Comparison of ENCODE assay signal across 8 cellular contexts in the genomic region with DNA sequence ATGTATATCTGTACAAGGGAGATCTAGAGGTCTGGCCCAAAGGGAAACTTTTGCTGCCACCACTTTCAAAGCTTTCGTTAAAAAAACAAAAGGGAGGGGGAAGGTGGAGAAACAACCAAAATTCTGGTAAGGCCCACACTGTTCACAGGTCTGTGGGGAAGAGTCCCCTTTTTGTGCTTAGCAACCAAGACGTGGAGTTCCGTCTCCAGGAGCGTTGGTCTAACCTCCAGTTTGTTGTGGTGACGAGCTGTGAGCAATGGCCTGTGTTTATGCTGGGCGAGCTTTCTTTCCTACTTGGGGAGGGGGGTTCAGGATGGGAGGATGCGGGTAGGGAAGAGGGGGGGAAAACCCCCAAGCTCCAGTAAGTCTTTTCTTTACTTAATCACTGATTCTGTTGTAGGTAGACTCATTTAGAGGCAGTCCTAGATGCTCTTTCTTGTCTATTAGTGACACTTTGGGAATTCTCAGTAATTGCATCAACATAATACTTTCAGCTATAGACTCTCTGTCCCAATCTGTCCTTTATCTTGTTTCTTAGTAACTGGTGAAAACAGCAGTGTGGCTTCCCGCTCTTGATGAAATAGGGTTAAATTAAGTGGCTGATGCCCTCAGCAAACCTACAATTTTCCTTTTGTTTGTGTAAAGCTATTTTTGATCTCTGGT. TPM values are rescaled to one million over a fixed set of nuclear protein-coding genes. Genes with fewer than 3 reads are reported as not detected.
A peak's percentile ranks its signal among the peaks of the same experiment; 100 is the strongest.
DNase-seq lines count a peak whose midpoint lies in the region; ATAC-seq, FAIRE-seq and TF ChIP-seq lines count a peak whose summit lies in the region.

No MANE protein-coding gene starts in this region.

- FAIRE-seq in GM12878 (lab: Jason Lieb, UNC), result no peak

- WGBS in GM12878 (ENCODE audit: insufficient coverage, insufficient replicate concordance, low lambda C conversion rate, missing lambda C conversion rate), result 0% methylated on average over 8 of the region's 8 CpGs

- H3K27ac ChIP-seq in GM12878 (ENCODE audit: control insufficient read depth, insufficient read depth) (peak overlapping the region; percentile 97), layer of hippocampus (ENCODE audit: low read depth, low read length) (peak overlapping the region; percentile 90)

- H4K20me1 ChIP-seq in GM12878 (ENCODE audit: control insufficient read depth, insufficient read depth), result no peaks in the 10 kb centered on the region

- ATAC-seq in GM19397 (IDR thresholded peaks at IDR 0.05; ENCODE audit: unreplicated experiment), result peak; percentile 15
- ATAC-seq in HG03521 (IDR thresholded peaks at IDR 0.05; ENCODE audit: unreplicated experiment), result peak; percentile 33
- peak; percentile 65 for ATAC-seq in GM12878

- CTCF ChIA-PET in BJ (lab: Yijun Ruan, JAX), result interaction anchor here (0.6 to 4.8 kb wide), 6 partner anchors 10 to 1122 kb away, joined by 3 to 26 read pairs (median 12); a partner anchor contains a TSS
- CTCF ChIA-PET in GM12878 (lab: Yijun Ruan, JAX), result interaction anchor here (0.5 to 6.1 kb wide), 22 partner anchors 10 to 580 kb away, joined by 3 to 44 read pairs (median 6); a partner anchor contains a TSS

- H3K4me2 ChIP-seq in GM12878 (ENCODE audit: control insufficient read depth, insufficient read depth), result peak overlapping the region; percentile 64

- H3K27me3 ChIP-seq in BJ (ENCODE audit: control insufficient read depth, insufficient read depth, low read length) (no peaks in the 10 kb centered on the region), GM12878 (replicated peaks in 1 of 2; ENCODE audit: control insufficient read depth in 2 of 2, insufficient read depth in 2 of 2, low read length in 1 of 2) (no peaks in the 10 kb centered on the region), layer of hippocampus (ENCODE audit: control insufficient read depth, insufficient read depth, low read length) (no peaks in the 10 kb centered on the region)

- RAD21 ChIA-PET in GM12878 (lab: Charles Lee; ENCODE audit: unreplicated experiment), result interaction anchor here (0.8 to 4.9 kb wide), 19 partner anchors 10 to 119 kb away, joined by 3 to 46 read pairs (median 8); a partner anchor contains a TSS

- peaks cover 62% of the 10 kb centered on the region for H3K79me2 ChIP-seq in GM12878 (ENCODE audit: control insufficient read depth, insufficient read depth, low read length)

- TF ChIP-seq POLR2A in GM12878 (IDR thresholded peaks at IDR 0.05; ENCODE audit: low read depth, low read length), result no peak

- intact Hi-C loops in GM12878 (cut with micrococcal nuclease; ENCODE audit: unreplicated experiment), result loop anchor here (5.0 kb wide), 1 partner anchor 93 kb away; no protein-coding TSS in a partner anchor

- peak overlapping the region; percentile 67 for H2AFZ ChIP-seq in GM12878 (ENCODE audit: control insufficient read depth, low read depth, low read length)

- TF ChIP-seq RAD21 in GM12878 (IDR thresholded peaks at IDR 0.05; ENCODE audit: insufficient read depth, low read depth, low read length), result no peak

- TF ChIP-seq CTCF in BJ (IDR thresholded peaks at IDR 0.05; ENCODE audit: insufficient read depth, low read depth, low read length) (no peak), GM12878 (IDR thresholded peaks at IDR 0.05 in 2 of 3, conservative IDR thresholded peaks at IDR 0.05 in 1 of 3; ENCODE audit: control insufficient read depth in 2 of 3, extremely low read depth in 1 of 3, insufficient read depth in 1 of 3, low read depth in 3 of 3, low read length in 3 of 3) (no peak)

- POLR2A ChIA-PET in BJ (lab: Charles Lee) (interaction anchor here (0.6 kb wide), 1 partner anchor 30 kb away, joined by 3 read pairs; no protein-coding TSS in a partner anchor), GM12878 (lab: Charles Lee) (interaction anchor here (0.6 to 5.4 kb wide), 24 partner anchors 9 to 890 kb away, joined by 3 to 65 read pairs (median 4); a partner anchor contains a TSS)

- in situ Hi-C loops in GM12878 (cut with MboI), result no loop called here

- SMC1A ChIA-PET in GM12878 (lab: Charles Lee; ENCODE audit: uncharacterized antibody, unreplicated experiment), result interaction anchor here (0.6 to 11.9 kb wide), 26 partner anchors 10 to 145 kb away, joined by 3 to 103 read pairs (median 6); a partner anchor contains a TSS

- H3K9ac ChIP-seq in GM12878 (ENCODE audit: control insufficient read depth, insufficient read depth, low read length), result peak overlapping the region; percentile 84

- H3K4me1 ChIP-seq in GM12878 (ENCODE audit: control insufficient read depth, insufficient read depth, low read length), result peaks cover 4% of the 10 kb centered on the region

- H3K9me3 ChIP-seq in GM12878 (replicated peaks; ENCODE audit: control insufficient read depth, insufficient read depth, low read length), result no peaks in the 10 kb centered on the region; the same call in 2 of the 3 replicates

- BruUV-seq in GM12878 (replicated peaks; lab: Mats Ljungman, UMichigan), result no TSS peak

- H3K36me3 ChIP-seq in BJ (ENCODE audit: control insufficient read depth, insufficient read depth, low read length) (no peaks in the 10 kb centered on the region), GM12878 (ENCODE audit: control insufficient read depth in 2 of 2, insufficient read depth in 2 of 2, low read length in 1 of 2) (no peaks in the 10 kb centered on the region)

- H3K4me3 ChIP-seq in BJ (ENCODE audit: low read depth, low read length) (peak overlapping the region; percentile 70), GM12878 (peak overlapping the region; percentile 78)

- TF ChIP-seq EP300 in GM12878 (IDR thresholded peaks at IDR 0.05; ENCODE audit: borderline replicate concordance in 1 of 2, control insufficient read depth in 1 of 2, low read depth in 2 of 2, low read length in 2 of 2), result peak; percentile 21 to 42; a peak in 1 of 4 replicates

- DNase-seq in BJ (ENCODE audit: low read depth) (no peak), T-helper 22 cell (ENCODE audit: low read depth) (peak; percentile 82), GM12878 (ENCODE audit: low read depth, low spot score) (no peak), hippocampal formation (lab: John Stamatoyannopoulos, UW) (no peak)
- peak; percentile 25 to 60 (median 45) for DNase-seq in stimulated activated CD4-positive, alpha-beta T cell treated with anti-CD3 and anti-CD28 coated beads, TNF-alpha, amount 100 ng/mL, for 24 hours (ENCODE audit: low read depth in 3 of 3)

RNA-seq across cellular contexts. Expression of a gene that starts 1.5 kb away (rescaled TPM):
- polyA plus RNA-seq in BJ (2011; rRNA removed), result 27.6 and 29.7 TPM in 2 replicates
- 62.4 and 95.6 TPM in 2 replicates for polyA minus RNA-seq in BJ (2011; rRNA and poly(A)+ RNA removed)
- total RNA-seq in GM12878 (2013; cell fraction: nucleolus; rRNA removed), result 23.1 and 25.9 TPM in 2 replicates
- total RNA-seq in GM12878 (2014; rRNA removed), result 14.3 and 16.1 TPM in 2 replicates
- 10.4 and 11.6 TPM in 2 replicates for total RNA-seq in GM12878 (2014; rRNA removed; fragmentation: Illumina TruSeq; extraction: Trizol)
- total RNA-seq in GM12878 (2021), result 26.5 and 28.0 TPM in 2 replicates
- polyA plus RNA-seq in GM12878 (2011; ENCODE audit: low read depth), result 7.9 TPM
- 26.9 and 33.9 TPM in 2 replicates for polyA plus RNA-seq in GM12878 (2011; rRNA removed)
- polyA plus RNA-seq in GM12878 (2011; cell fraction: cytosol; rRNA removed), result 31.9 and 32.8 TPM in 2 replicates
- polyA plus RNA-seq in GM12878 (2011; cell fraction: nucleus; rRNA removed), result 34.9 and 47.6 TPM in 2 replicates
- 8.5 and 11.6 TPM in 2 replicates for polyA plus RNA-seq in GM12878 (2012)
- polyA plus RNA-seq in GM12878 (2014; fragmentation: Illumina TruSeq; extraction: Trizol), result 17.5 and 26.6 TPM in 2 replicates
- polyA plus RNA-seq in GM12878 (2014; fragmentation: Nextera tagmentation; extraction: Ambion mirVana), result 1 to 10 TPM; 4.2 to 4.5 TPM
- 12.5 and 13.4 TPM in 2 replicates for polyA plus RNA-seq in GM12878 (2014; rRNA removed)
- polyA plus RNA-seq in GM12878 (2016; fragmentation: Nextera tagmentation; extraction: Ambion mirVana), result 1 to 10 TPM; 4.8 to 6.1 TPM
- 113 and 122 TPM in 2 replicates for polyA minus RNA-seq in GM12878 (2011; rRNA and poly(A)+ RNA removed)
- 35.3 and 36.7 TPM in 2 replicates for polyA minus RNA-seq in GM12878 (2011; cell fraction: cytosol; rRNA and poly(A)+ RNA removed)
- 24.9 and 29.2 TPM in 2 replicates for polyA minus RNA-seq in GM12878 (2011; cell fraction: nucleus; rRNA and poly(A)+ RNA removed)

RNA-seq across cellular contexts. Expression of a gene that starts 25.5 kb away (rescaled TPM):
- polyA plus RNA-seq in BJ (2011; rRNA removed) (3.4 and 4.5 TPM in 2 replicates), GM12878 (2011; rRNA removed) (5.5 and 7.4 TPM in 2 replicates), GM12878 (2014; fragmentation: Illumina TruSeq; extraction: Trizol) (13.3 and 15.6 TPM in 2 replicates), GM12878 (2014; fragmentation: Nextera tagmentation; extraction: Ambion mirVana) (1 to 10 TPM; 5.4 to 7.4 TPM), GM12878 (2014; rRNA removed) (10.3 and 13.0 TPM in 2 replicates), GM12878 (2016; fragmentation: Nextera tagmentation; extraction: Ambion mirVana) (10 to 100 TPM; 16.5 to 18.3 TPM)
- 3.2 and 4.8 TPM in 2 replicates for polyA minus RNA-seq in BJ (2011; rRNA and poly(A)+ RNA removed)
- 4.6 and 5.2 TPM in 2 replicates for total RNA-seq in GM12878 (2013; cell fraction: nucleolus; rRNA removed)
- total RNA-seq in GM12878 (2014; rRNA removed) (13.5 and 13.8 TPM in 2 replicates), GM12878 (2014; rRNA removed; fragmentation: Illumina TruSeq; extraction: Trizol) (11.9 and 12.8 TPM in 2 replicates), GM12878 (2021) (13.6 and 14.3 TPM in 2 replicates)
- 4.5 TPM for polyA plus RNA-seq in GM12878 (2011; ENCODE audit: low read depth)
- polyA plus RNA-seq in GM12878 (2011; cell fraction: cytosol; rRNA removed), result 9.8 and 10.6 TPM in 2 replicates
- polyA plus RNA-seq in GM12878 (2011; cell fraction: nucleus; rRNA removed), result 4.3 and 6.0 TPM in 2 replicates
- polyA plus RNA-seq in GM12878 (2012), result 6.1 and 6.2 TPM in 2 replicates
- 6.8 and 10.5 TPM in 2 replicates for polyA minus RNA-seq in GM12878 (2011; rRNA and poly(A)+ RNA removed)
- polyA minus RNA-seq in GM12878 (2011; cell fraction: cytosol; rRNA and poly(A)+ RNA removed), result 5.6 and 7.2 TPM in 2 replicates
- polyA minus RNA-seq in GM12878 (2011; cell fraction: nucleus; rRNA and poly(A)+ RNA removed), result 2.3 and 5.5 TPM in 2 replicates

RNA-seq across cellular contexts. Expression of a gene that starts 26.0 kb away (rescaled TPM):
- 9.5 and 13.2 TPM in 2 replicates for polyA plus RNA-seq in BJ (2011; rRNA removed)
- polyA minus RNA-seq in BJ (2011; rRNA and poly(A)+ RNA removed), result 9.7 and 11.4 TPM in 2 replicates
- 148 and 154 TPM in 2 replicates for total RNA-seq in GM12878 (2013; cell fraction: nucleolus; rRNA removed)
- total RNA-seq in GM12878 (2014; rRNA removed), result 33.5 and 37.3 TPM in 2 replicates
- total RNA-seq in GM12878 (2014; rRNA removed; fragmentation: Illumina TruSeq; extraction: Trizol), result 29.3 and 29.7 TPM in 2 replicates
- 23.8 and 30.7 TPM in 2 replicates for total RNA-seq in GM12878 (2021)
- polyA plus RNA-seq in GM12878 (2011; ENCODE audit: low read depth), result 22.7 TPM
- 61.0 and 77.0 TPM in 2 replicates for polyA plus RNA-seq in GM12878 (2011; rRNA removed)
- polyA plus RNA-seq in GM12878 (2011; cell fraction: cytosol; rRNA removed), result 39.0 and 42.6 TPM in 2 replicates
- 122 and 127 TPM in 2 replicates for polyA plus RNA-seq in GM12878 (2011; cell fraction: nucleus; rRNA removed)
- 23.5 and 25.9 TPM in 2 replicates for polyA plus RNA-seq in GM12878 (2012)
- 36.7 and 44.0 TPM in 2 replicates for polyA plus RNA-seq in GM12878 (2014; fragmentation: Illumina TruSeq; extraction: Trizol)
- polyA plus RNA-seq in GM12878 (2014; fragmentation: Nextera tagmentation; extraction: Ambion mirVana), result 10 to 100 TPM; 27.2 to 29.0 TPM
- 31.2 and 40.7 TPM in 2 replicates for polyA plus RNA-seq in GM12878 (2014; rRNA removed)
- 10 to 100 TPM; 32.6 to 38.1 TPM for polyA plus RNA-seq in GM12878 (2016; fragmentation: Nextera tagmentation; extraction: Ambion mirVana)
- polyA minus RNA-seq in GM12878 (2011; rRNA and poly(A)+ RNA removed), result 40.2 and 49.7 TPM in 2 replicates
- polyA minus RNA-seq in GM12878 (2011; cell fraction: cytosol; rRNA and poly(A)+ RNA removed), result 14.0 and 22.0 TPM in 2 replicates
- polyA minus RNA-seq in GM12878 (2011; cell fraction: nucleus; rRNA and poly(A)+ RNA removed), result 26.4 and 37.2 TPM in 2 replicates

RNA-seq across cellular contexts. Expression of a gene that starts 43.2 kb away (rescaled TPM):
- 0.02 and 0.06 TPM in 2 replicates for polyA plus RNA-seq in BJ (2011; rRNA removed)
- 0.05 TPM in 2 replicates for polyA minus RNA-seq in BJ (2011; rRNA and poly(A)+ RNA removed)
- total RNA-seq in GM12878 (2013; cell fraction: nucleolus; rRNA removed), result 6.2 and 13.1 TPM in 2 replicates
- total RNA-seq in GM12878 (2014; rRNA removed), result 0.76 and 1.2 TPM in 2 replicates
- 0.67 and 1.1 TPM in 2 replicates for total RNA-seq in GM12878 (2014; rRNA removed; fragmentation: Illumina TruSeq; extraction: Trizol)
- 0.43 and 0.87 TPM in 2 replicates for total RNA-seq in GM12878 (2021)
- polyA plus RNA-seq in GM12878 (2011; ENCODE audit: low read depth), result 0.30 TPM
- polyA plus RNA-seq in GM12878 (2011; rRNA removed), result 1.1 and 1.4 TPM in 2 replicates
- polyA plus RNA-seq in GM12878 (2011; cell fraction: cytosol; rRNA removed), result 0.24 and 0.28 TPM in 2 replicates
- polyA plus RNA-seq in GM12878 (2011; cell fraction: nucleus; rRNA removed), result 1.6 and 2.0 TPM in 2 replicates
- polyA plus RNA-seq in GM12878 (2012), result 0.18 and 0.46 TPM in 2 replicates
- polyA plus RNA-seq in GM12878 (2014; fragmentation: Illumina TruSeq; extraction: Trizol), result 0.51 and 0.62 TPM in 2 replicates
- polyA plus RNA-seq in GM12878 (2014; fragmentation: Nextera tagmentation; extraction: Ambion mirVana), result under 1 TPM; 0.42 to 0.56 TPM
- 0.61 and 0.74 TPM in 2 replicates for polyA plus RNA-seq in GM12878 (2014; rRNA removed)
- polyA plus RNA-seq in GM12878 (2016; fragmentation: Nextera tagmentation; extraction: Ambion mirVana), result under 1 TPM; 0.48 to 0.57 TPM
- 0.95 and 1.9 TPM in 2 replicates for polyA minus RNA-seq in GM12878 (2011; rRNA and poly(A)+ RNA removed)
- polyA minus RNA-seq in GM12878 (2011; cell fraction: cytosol; rRNA and poly(A)+ RNA removed), result 0.27 and 0.83 TPM in 2 replicates
- 1.2 and 2.0 TPM in 2 replicates for polyA minus RNA-seq in GM12878 (2011; cell fraction: nucleus; rRNA and poly(A)+ RNA removed)

RNA-seq across cellular contexts. Expression of a gene that starts 48.6 kb away (rescaled TPM):
- polyA plus RNA-seq in BJ (2011; rRNA removed), result 72.6 and 76.8 TPM in 2 replicates
- polyA minus RNA-seq in BJ (2011; rRNA and poly(A)+ RNA removed), result 20.6 and 24.7 TPM in 2 replicates
- not detected in 2 replicates for total RNA-seq in GM12878 (2013; cell fraction: nucleolus; rRNA removed)
- total RNA-seq in GM12878 (2014; rRNA removed), result not detected in 2 replicates
- not detected in 2 replicates for total RNA-seq in GM12878 (2014; rRNA removed; fragmentation: Illumina TruSeq; extraction: Trizol)
- total RNA-seq in GM12878 (2021), result 0.11 TPM in 1 of 2 replicates, not detected in the other
- polyA plus RNA-seq in GM12878 (2011; ENCODE audit: low read depth), result not detected
- polyA plus RNA-seq in GM12878 (2011; rRNA removed), result not detected in 2 replicates
- polyA plus RNA-seq in GM12878 (2011; cell fraction: cytosol; rRNA removed), result 0.03 and 0.06 TPM in 2 replicates
- polyA plus RNA-seq in GM12878 (2011; cell fraction: nucleus; rRNA removed), result 0.12 TPM in 2 replicates
- polyA plus RNA-seq in GM12878 (2012), result not detected in 2 replicates
- 0.03 TPM in 1 of 2 replicates, not detected in the other for polyA plus RNA-seq in GM12878 (2014; fragmentation: Illumina TruSeq; extraction: Trizol)
- not detected for polyA plus RNA-seq in GM12878 (2014; fragmentation: Nextera tagmentation; extraction: Ambion mirVana)
- not detected in 2 replicates for polyA plus RNA-seq in GM12878 (2014; rRNA removed)
- polyA plus RNA-seq in GM12878 (2016; fragmentation: Nextera tagmentation; extraction: Ambion mirVana), result not detected
- polyA minus RNA-seq in GM12878 (2011; rRNA and poly(A)+ RNA removed), result 0.10 and 0.59 TPM in 2 replicates
- polyA minus RNA-seq in GM12878 (2011; cell fraction: cytosol; rRNA and poly(A)+ RNA removed), result not detected in 2 replicates
- 0.85 and 1.1 TPM in 2 replicates for polyA minus RNA-seq in GM12878 (2011; cell fraction: nucleus; rRNA and poly(A)+ RNA removed)

Comparison
In these comparisons a context has a peak if more than half of its experiments do, and no peak if none do; other contexts are left out.
1. DNase-seq: peak in T-helper 22 cell (single experiment) and stimulated activated CD4-positive, alpha-beta T cell treated with anti-CD3 and anti-CD28 coated beads, TNF-alpha, amount 100 ng/mL, for 24 hours (3 of 3); none in BJ (single experiment), GM12878 (single experiment) and hippocampal formation (0 of 2).
2. ATAC-seq: peak in every context shown above with its lines; median percentile 65 in GM12878; 33 in HG03521; 15 in GM19397.